8 cellular contexts compared by ENCODE assay signal in the genomic region with DNA sequence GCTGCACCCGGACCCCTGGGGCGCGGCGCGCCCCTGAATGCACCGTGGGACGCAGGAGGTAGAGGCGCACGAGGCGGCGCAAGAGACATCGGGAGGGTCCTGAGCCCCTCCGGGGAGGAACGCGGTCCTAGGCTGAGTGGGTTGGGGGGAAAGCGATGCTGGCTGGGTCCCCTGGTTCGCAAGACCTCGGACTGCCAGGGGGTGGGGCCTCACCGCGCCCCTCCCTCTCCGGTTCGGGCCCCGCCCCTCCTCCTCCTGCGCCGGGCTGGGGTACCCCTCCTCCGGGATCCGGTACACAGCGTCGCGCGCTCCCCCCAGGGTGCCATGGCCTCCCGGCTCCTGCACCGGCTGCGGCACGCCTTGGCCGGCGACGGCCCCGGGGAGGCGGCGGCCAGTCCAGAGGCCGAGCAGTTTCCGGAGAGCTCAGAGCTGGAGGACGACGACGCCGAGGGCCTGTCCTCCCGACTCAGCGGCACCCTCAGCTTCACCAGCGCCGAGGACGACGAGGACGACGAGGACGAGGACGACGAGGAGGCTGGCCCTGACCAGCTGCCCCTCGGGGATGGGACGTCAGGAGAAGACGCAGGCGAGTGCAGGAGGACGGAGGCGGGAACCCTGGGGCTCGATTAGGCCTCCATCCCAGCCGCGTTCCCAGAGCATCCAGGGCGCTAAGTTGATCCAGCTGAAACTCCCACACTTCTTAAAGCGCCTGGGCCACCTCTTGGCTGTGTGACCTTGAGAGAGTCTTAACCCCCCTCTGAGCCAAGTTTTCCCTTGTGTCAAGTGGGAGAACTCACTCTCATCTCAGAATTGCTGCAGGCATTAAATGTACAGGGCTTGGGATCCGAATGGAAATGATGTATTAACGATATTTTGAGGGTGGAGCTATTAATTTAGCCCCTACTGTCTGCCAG. TPM values are rescaled to one million over a fixed set of nuclear protein-coding genes. Genes with fewer than 3 reads are reported as not detected.
DNase-seq lines count a peak whose midpoint lies in the region; ATAC-seq, FAIRE-seq and TF ChIP-seq lines count a peak whose summit lies in the region.

No MANE protein-coding gene starts in this region.

- H3K4me1 Mint-ChIP-seq in activated naive CD8-positive, alpha-beta T cell treated with anti-CD3 and anti-CD28 coated beads, Interleukin-2, amount 50 U/mL, for 24 hours = peaks cover 9% of the 10 kb centered on the region

- no peak for TF ChIP-seq RAD21 in HCT116 (IDR thresholded peaks at IDR 0.05; ENCODE audit: low read depth)

- intact Hi-C loops in HCT116 (cut with micrococcal nuclease) = loop anchor here (10.0 kb wide), 1 partner anchor 101 kb away; a partner anchor contains a TSS
- intact Hi-C loops in Right ventricle myocardium inferior (cut with DNase I) = loop anchor here (2.0 kb wide), 2 partner anchors 47 to 101 kb away; a partner anchor contains a TSS

- H3K4me2 ChIP-seq in HCT116 (ENCODE audit: low read length) = peak overlapping the region; percentile 90

- peak; percentile 53 for TF ChIP-seq POLR2A in HCT116 (IDR thresholded peaks at IDR 0.05; ENCODE audit: borderline replicate concordance, extremely low read depth, insufficient read depth, insufficient read length)

- peak overlapping the region; percentile 66 for H3K9ac ChIP-seq in HCT116 (ENCODE audit: low read length)

- no peaks in the 10 kb centered on the region for H3K9me2 ChIP-seq in HCT116 (ENCODE audit: insufficient read depth)

- no peaks in the 10 kb centered on the region for H4K20me1 ChIP-seq in HCT116 (ENCODE audit: insufficient read depth)

- CTCF ChIA-PET in HCT116 (lab: Charles Lee) = no interaction called here

- TF ChIP-seq CTCF in HCT116 (IDR thresholded peaks at IDR 0.05 in 2 of 3, conservative IDR thresholded peaks at IDR 0.05 in 1 of 3; ENCODE audit: borderline replicate concordance in 1 of 3, insufficient read depth in 1 of 3, low read depth in 2 of 3, low read length in 2 of 3) = no peak

- peaks cover 26 to 35% of the 10 kb centered on the region in 2 experiments for H3K4me1 ChIP-seq in HCT116 (ENCODE audit: control insufficient read depth in 1 of 2, insufficient read depth in 2 of 2, low read length in 2 of 2)

- H3K36me3 Mint-ChIP-seq in activated naive CD8-positive, alpha-beta T cell treated with anti-CD3 and anti-CD28 coated beads, Interleukin-2, amount 50 U/mL, for 24 hours (ENCODE audit: low read depth) = no peaks in the 10 kb centered on the region

- H3K27me3 Mint-ChIP-seq in activated naive CD8-positive, alpha-beta T cell treated with anti-CD3 and anti-CD28 coated beads, Interleukin-2, amount 50 U/mL, for 24 hours = peaks cover 11% of the 10 kb centered on the region

- ATAC-seq in HCT116 (peak; percentile 80), Right ventricle myocardium inferior (peak; percentile 82)
- peak; percentile 73 for ATAC-seq in activated naive CD8-positive, alpha-beta T cell treated with anti-CD3 and anti-CD28 coated beads, Interleukin-2, amount 50 U/mL, for 24 hours

- TSS peak; percentile 62 for BruUV-seq in HCT116 (replicated peaks; lab: Mats Ljungman, UMichigan)

- POLR2A ChIA-PET in HCT116 (lab: Charles Lee) = interaction anchor here (0.7 to 0.9 kb wide), 3 partner anchors 12 to 137 kb away, joined by 3 to 4 read pairs (median 3); no protein-coding TSS in a partner anchor

- FAIRE-seq in RCC 7860 (lab: Jason Lieb, UNC) (no peak), urothelium cell line (lab: Jason Lieb, UNC) (no peak)

- no peaks in the 10 kb centered on the region for H3K9me3 ChIP-seq in HCT116 (ENCODE audit: control insufficient read depth in 1 of 2, insufficient read depth in 1 of 2, low read depth in 1 of 2, low read length in 2 of 2)

- H3K79me2 ChIP-seq in HCT116 (ENCODE audit: insufficient read depth, low read length) = no peaks in the 10 kb centered on the region

- no peak overlapping the region for H3K27ac Mint-ChIP-seq in activated naive CD8-positive, alpha-beta T cell treated with anti-CD3 and anti-CD28 coated beads, Interleukin-2, amount 50 U/mL, for 24 hours

- H3K27ac ChIP-seq in HCT116 (ENCODE audit: low read depth, low read length) = peak overlapping the region; percentile 68

- peak; percentile 87 for DNase-seq in AG20443 (ENCODE audit: low spot score)
- DNase-seq in HCT116 (ENCODE audit: low read depth, low spot score) = no peak
- peak; percentile 29 for DNase-seq in RCC 7860 (ENCODE audit: low spot score)
- DNase-seq in activated naive CD8-positive, alpha-beta T cell treated with anti-CD3 and anti-CD28 coated beads, Interleukin-2, amount 50 U/mL, for 24 hours = peak; percentile 43
- DNase-seq in Right ventricle myocardium inferior (ENCODE audit: missing footprints) = peak; percentile 87
- peak in 54 of 56 donors; percentile 12 to 82 (median 67) for DNase-seq in nucleus accumbens (lab: John Stamatoyannopoulos, UW)
- DNase-seq in urothelium cell line (ENCODE audit: low spot score) = peak; percentile 92
- no peak for DNase-seq in GDM1 (lab: John Stamatoyannopoulos, UW)

- peak overlapping the region; percentile 65 to 74 for H3K4me3 ChIP-seq in HCT116 (replicated peaks in 1 of 2; ENCODE audit: low read depth in 1 of 2, low read length in 2 of 2)

- no peak overlapping the region for H2AFZ ChIP-seq in HCT116 (ENCODE audit: low read depth, low read length, poor library complexity, severe bottlenecking)

- peak overlapping the region; percentile 38 for H3K4me3 Mint-ChIP-seq in activated naive CD8-positive, alpha-beta T cell treated with anti-CD3 and anti-CD28 coated beads, Interleukin-2, amount 50 U/mL, for 24 hours

- no peaks in the 10 kb centered on the region for H3K9me3 Mint-ChIP-seq in activated naive CD8-positive, alpha-beta T cell treated with anti-CD3 and anti-CD28 coated beads, Interleukin-2, amount 50 U/mL, for 24 hours

- RAD21 ChIA-PET in HCT116 (lab: Charles Lee; ENCODE audit: low non-redundant PET in 1 of 2, low total read pairs in 2 of 2, uncharacterized antibody in 2 of 2, unreplicated experiment in 2 of 2) = no interaction called here

- no peaks in the 10 kb centered on the region for H3K36me3 ChIP-seq in HCT116 (ENCODE audit: control insufficient read depth in 1 of 2, insufficient read depth in 2 of 2, low read length in 2 of 2)

- no peaks in the 10 kb centered on the region for H3K27me3 ChIP-seq in HCT116 (ENCODE audit: insufficient read depth, low read length)

TF ChIP-seq in HCT116, 20 proteins besides CTCF, POLR2A, EP300 and RAD21 (continues in another document):
- TF ChIP-seq, protein P1, sequence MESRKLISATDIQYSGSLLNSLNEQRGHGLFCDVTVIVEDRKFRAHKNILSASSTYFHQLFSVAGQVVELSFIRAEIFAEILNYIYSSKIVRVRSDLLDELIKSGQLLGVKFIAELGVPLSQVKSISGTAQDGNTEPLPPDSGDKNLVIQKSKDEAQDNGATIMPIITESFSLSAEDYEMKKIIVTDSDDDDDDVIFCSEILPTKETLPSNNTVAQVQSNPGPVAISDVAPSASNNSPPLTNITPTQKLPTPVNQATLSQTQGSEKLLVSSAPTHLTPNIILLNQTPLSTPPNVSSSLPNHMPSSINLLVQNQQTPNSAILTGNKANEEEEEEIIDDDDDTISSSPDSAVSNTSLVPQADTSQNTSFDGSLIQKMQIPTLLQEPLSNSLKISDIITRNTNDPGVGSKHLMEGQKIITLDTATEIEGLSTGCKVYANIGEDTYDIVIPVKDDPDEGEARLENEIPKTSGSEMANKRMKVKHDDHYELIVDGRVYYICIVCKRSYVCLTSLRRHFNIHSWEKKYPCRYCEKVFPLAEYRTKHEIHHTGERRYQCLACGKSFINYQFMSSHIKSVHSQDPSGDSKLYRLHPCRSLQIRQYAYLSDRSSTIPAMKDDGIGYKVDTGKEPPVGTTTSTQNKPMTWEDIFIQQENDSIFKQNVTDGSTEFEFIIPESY (IDR thresholded peaks at IDR 0.05; ENCODE audit: extremely low read depth, insufficient replicate concordance, low read length) = no peak
- TF ChIP-seq POLR2AphosphoS5 (IDR thresholded peaks at IDR 0.05; ENCODE audit: low read depth, low read length) (peak; percentile 63; the same call in 1 of the 2 replicates), CBX3 (IDR thresholded peaks at IDR 0.05; ENCODE audit: low read depth) (no peak), ZNF274 (IDR thresholded peaks at IDR 0.05; ENCODE audit: low read depth, low read length) (no peak), SRF (IDR thresholded peaks at IDR 0.05; ENCODE audit: low read depth) (no peak), ELF1 (IDR thresholded peaks at IDR 0.05; ENCODE audit: borderline replicate concordance, low read depth) (no peak), SP1 (IDR thresholded peaks at IDR 0.05; ENCODE audit: low read depth) (no peak; the same call in 1 of the 2 replicates), JUND (IDR thresholded peaks at IDR 0.05) (no peak), ZFX (IDR thresholded peaks at IDR 0.05) (peak; percentile 58), TCF7L2 (IDR thresholded peaks at IDR 0.05; ENCODE audit: borderline replicate concordance, extremely low read depth, insufficient read depth, insufficient read length) (no peak), EGR1 (IDR thresholded peaks at IDR 0.05; ENCODE audit: low read depth) (no peak)
- TF ChIP-seq, protein P2, sequence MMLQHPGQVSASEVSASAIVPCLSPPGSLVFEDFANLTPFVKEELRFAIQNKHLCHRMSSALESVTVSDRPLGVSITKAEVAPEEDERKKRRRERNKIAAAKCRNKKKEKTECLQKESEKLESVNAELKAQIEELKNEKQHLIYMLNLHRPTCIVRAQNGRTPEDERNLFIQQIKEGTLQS (IDR thresholded peaks at IDR 0.05) = no peak

RNA-seq across cellular contexts. Expression of a gene that starts 0.5 kb away (rescaled TPM):
- 11.9 TPM for total RNA-seq in HCT116 (2021; ENCODE audit: unreplicated experiment)
- polyA plus RNA-seq in HCT116 (2012) = 9.4 and 9.8 TPM in 2 replicates
- 22.5 TPM for total RNA-seq in Right ventricle myocardium inferior

RNA-seq across cellular contexts. Expression of a gene that starts 7.0 kb away (rescaled TPM):
- not detected for total RNA-seq in HCT116 (2021; ENCODE audit: unreplicated experiment)
- 0.09 and 0.52 TPM in 2 replicates for polyA plus RNA-seq in HCT116 (2012)
- total RNA-seq in Right ventricle myocardium inferior = not detected

RNA-seq across cellular contexts. Expression of a gene that starts 21.7 kb away (rescaled TPM):
- total RNA-seq in HCT116 (2021; ENCODE audit: unreplicated experiment) (205 TPM), Right ventricle myocardium inferior (1.7 TPM)
- polyA plus RNA-seq in HCT116 (2012) = 231 and 356 TPM in 2 replicates

RNA-seq across cellular contexts. Expression of a gene that starts 23.1 kb away (rescaled TPM):
- total RNA-seq in HCT116 (2021; ENCODE audit: unreplicated experiment) (12.2 TPM), Right ventricle myocardium inferior (29.4 TPM)
- polyA plus RNA-seq in HCT116 (2012) = 24.1 and 24.8 TPM in 2 replicates

RNA-seq across cellular contexts. Expression of a gene that starts 23.3 kb away (rescaled TPM):
- 1.8 TPM for total RNA-seq in HCT116 (2021; ENCODE audit: unreplicated experiment)
- polyA plus RNA-seq in HCT116 (2012) = 1.8 and 2.2 TPM in 2 replicates
- total RNA-seq in Right ventricle myocardium inferior = 2.1 TPM

Comparison
In these comparisons a context has a peak if more than half of its experiments do, and no peak if none do; other contexts are left out.
1. DNase-seq: peak in AG20443 (single experiment), RCC 7860 (single experiment), activated naive CD8-positive, alpha-beta T cell treated with anti-CD3 and anti-CD28 coated beads, Interleukin-2, amount 50 U/mL, for 24 hours (single experiment), Right ventricle myocardium inferior (single experiment), nucleus accumbens (54 of 56) and urothelium cell line (single experiment); none in HCT116 (single experiment) and GDM1 (single experiment).
2. RNA of a gene that starts 21.7 kb away (total RNA-seq): 205 TPM in HCT116 (single experiment); 1.7 TPM in Right ventricle myocardium inferior (single experiment); every median in the first group is over 10 times any median in the second.
3. Peak in every context shown above with its lines, with median percentiles within 50 percentile points of each other: ATAC-seq.